ENCODE assay signal across 23 cellular contexts in genomic region chr2:105496271-105496670, GRCh38.
DNase-seq lines count a peak whose midpoint lies in the region; ATAC-seq and TF ChIP-seq lines count a peak whose summit lies in the region.
"Had no signal": no experiment of that assay in that cellular context is flagged by ENCODE, and none has a peak within 500 bp of the region (broad histone marks: within the 10 kb centered on the region; RNA-seq: fewer than 3 reads in every experiment).

No MANE protein-coding gene starts in this region.

- WGBS in heart left ventricle, 4 donors = 8 to 37% (median 30%) methylated on average over 3 of the region's 3 CpGs
- 7 to 18% (median 8%) methylated on average over 3 of the region's 3 CpGs for WGBS in ovary, 3 donors

- no peak overlapping the region for H3K4me3 ChIP-seq in heart left ventricle
- no peak overlapping the region for H3K4me3 ChIP-seq in ovary
- H3K4me3 ChIP-seq: A549, HAP-1, upper lobe of left lung had no signal

- no peak for TF ChIP-seq POLR2A in heart left ventricle (IDR thresholded peaks at IDR 0.05)
- no peak for TF ChIP-seq POLR2A in ovary (IDR thresholded peaks at IDR 0.05)

- H3K4me1 Mint-ChIP-seq in endothelial cell (ENCODE audit: unreplicated experiment) = no peaks in the 10 kb centered on the region
- H3K4me1 Mint-ChIP-seq: activated naive CD8-positive, alpha-beta T cell treated with anti-CD3 and anti-CD28 coated beads for 36 hours; B cell; neural crest cell; T-helper 17 cell had no signal

- TF ChIP-seq EP300 in ovary (IDR thresholded peaks at IDR 0.05) = no peak

- peak; percentile 77 to 83 (median 80) for ATAC-seq in heart left ventricle
- no peak for ATAC-seq in GM21367 (IDR thresholded peaks at IDR 0.05; ENCODE audit: unreplicated experiment)
- ATAC-seq: A549, T-helper 17 cell had no signal

- intact Hi-C loops in heart left ventricle (cut with DNase I) (loop anchor here in 2 of 10 donors (1.0 to 5.0 kb wide), 2 partner anchors 19 to 59 kb away; no protein-coding TSS in a partner anchor), ovary (cut with DNase I) (loop anchor here in 2 of 4 donors (5.0 to 10.0 kb wide), 3 partner anchors 34 to 119 kb away; partner anchors contain the start of gene FHL2 (in 1 of the 2))

- H3K36me3 Mint-ChIP-seq in endothelial cell (ENCODE audit: low read depth, unreplicated experiment) = no peaks in the 10 kb centered on the region

- TF ChIP-seq CTCF in heart left ventricle (IDR thresholded peaks at IDR 0.05) = no peak
- TF ChIP-seq CTCF in ovary (IDR thresholded peaks at IDR 0.05) = no peak
- TF ChIP-seq CTCF in endothelial cell (IDR thresholded peaks at IDR 0.05; ENCODE audit: unreplicated experiment) = no peak

- H3K27ac Mint-ChIP-seq in endothelial cell (ENCODE audit: unreplicated experiment) = no peak overlapping the region
- H3K27ac Mint-ChIP-seq: activated naive CD8-positive, alpha-beta T cell treated with anti-CD3 and anti-CD28 coated beads for 36 hours; B cell; progenitor cell of endocrine pancreas; T-helper 17 cell had no signal

- H3K9me3 ChIP-seq in heart left ventricle = peaks cover 0 to 32% (median 15%) of the 10 kb centered on the region in 12 donors
- H3K9me3 ChIP-seq in ovary = no peaks in the 10 kb centered on the region
- H3K9me3 ChIP-seq: SK-N-SH had no signal

- no peaks in the 10 kb centered on the region for H3K27me3 Mint-ChIP-seq in endothelial cell (ENCODE audit: unreplicated experiment)

- H3K4me1 ChIP-seq in heart left ventricle = peaks cover 0 to 60% (median 27%) of the 10 kb centered on the region in 12 donors
- peaks cover 20% of the 10 kb centered on the region for H3K4me1 ChIP-seq in ovary (ENCODE audit: insufficient read depth)
- H3K4me1 ChIP-seq: A549, HAP-1, upper lobe of left lung had no signal

- peak; percentile 66 for DNase-seq in DMS 273 (lab: John Stamatoyannopoulos, UW; ENCODE audit: unreplicated experiment)
- peak; percentile 79 for DNase-seq in NCI-H446 treated with DMSO at 0.1 percent for 48 hours (lab: John Stamatoyannopoulos, UW)
- peak; percentile 39 to 74 (median 64) for DNase-seq in heart left ventricle
- peak in 3 of 5 donors; percentile 52 to 78 (median 52) for DNase-seq in ovary
- no peak for DNase-seq in endothelial cell (ENCODE audit: low spot score)
- DNase-seq in activated T-cell treated with anti-CD3 and anti-CD28 coated beads, Interleukin-2, amount 50 U/mL, for 48 hours = no peak
- no peak for DNase-seq in stimulated activated CD4-positive, alpha-beta T cell treated with anti-CD3 and anti-CD28 coated beads, Interleukin-1b, Interleukin-23, amount 100 ng/mL, for 48 hours
- DNase-seq: activated CD4-positive, alpha-beta T cell treated with anti-CD3 and anti-CD28 coated beads for 1 hour; activated effector memory CD4-positive, alpha-beta T cell treated with anti-CD3 and anti-CD28 coated beads, Interleukin-2, amount 50 U/mL, for 16 hours; activated naive CD8-positive, alpha-beta T cell treated with anti-CD3 and anti-CD28 coated beads for 36 hours; cerebellar nuclear complex; KG1; NCI-H1436; NCI-H510A; SK-N-SH; T-helper 17 cell; upper lobe of left lung had no signal

- no peaks in the 10 kb centered on the region for H3K36me3 ChIP-seq in heart left ventricle
- no peaks in the 10 kb centered on the region for H3K36me3 ChIP-seq in ovary
- H3K36me3 ChIP-seq: HAP-1, upper lobe of left lung had no signal

- H3K27ac ChIP-seq in heart left ventricle = peak overlapping the region; percentile 70 to 97 (median 86)
- peak overlapping the region; percentile 27 to 81 for H3K27ac ChIP-seq in ovary
- H3K27ac ChIP-seq: A549, upper lobe of left lung had no signal

- H3K27me3 ChIP-seq in heart left ventricle (no peaks in the 10 kb centered on the region), ovary (no peaks in the 10 kb centered on the region)
- H3K27me3 ChIP-seq: upper lobe of left lung had no signal

- peaks cover 5% of the 10 kb centered on the region for H3K9me3 Mint-ChIP-seq in endothelial cell (ENCODE audit: unreplicated experiment)

- H3K4me3 Mint-ChIP-seq in endothelial cell (ENCODE audit: unreplicated experiment) = no peak overlapping the region
- H3K4me3 Mint-ChIP-seq: activated naive CD8-positive, alpha-beta T cell treated with anti-CD3 and anti-CD28 coated beads for 36 hours; B cell; neural crest cell; T-helper 17 cell had no signal

Comparison
In these comparisons a context has a peak if more than half of its experiments do, and no peak if none do; other contexts are left out.
1. DNase-seq: peak in DMS 273 (single experiment), NCI-H446 treated with DMSO at 0.1 percent for 48 hours (single experiment), heart left ventricle (5 of 5) and ovary (3 of 5); none in endothelial cell (single experiment), activated T-cell treated with anti-CD3 and anti-CD28 coated beads, Interleukin-2, amount 50 U/mL, for 48 hours (0 of 2) and stimulated activated CD4-positive, alpha-beta T cell treated with anti-CD3 and anti-CD28 coated beads, Interleukin-1b, Interleukin-23, amount 100 ng/mL, for 48 hours (single experiment).